ENCODE assay signal across 8 cellular contexts in genomic region chr14:34715108-34715863, GRCh38.
DNase-seq lines count a peak whose midpoint lies in the region; TF ChIP-seq lines count a peak whose summit lies in the region.

No MANE protein-coding gene starts in this region.

- no peak for TF ChIP-seq POLR2A in erythroblast (IDR thresholded peaks at IDR 0.05; ENCODE audit: low read length)

- H3K4me3 ChIP-seq in GM12865 (ENCODE audit: low read depth, low read length) = peak overlapping the region; percentile 85
- H3K4me3 ChIP-seq in SK-N-MC = peak overlapping the region; percentile 96
- H3K4me3 ChIP-seq in fibroblast of pulmonary artery (replicated peaks; ENCODE audit: low read depth, low read length) = peak overlapping the region; percentile 71
- H3K4me3 ChIP-seq in retinal pigment epithelial cell (ENCODE audit: low read length) = peak overlapping the region; percentile 83

- no peak overlapping the region for H3K27ac ChIP-seq in SK-N-MC

- no peaks in the 10 kb centered on the region for H3K9me3 ChIP-seq in SK-N-MC (ENCODE audit: low read depth, low read length)

- peaks cover 19% of the 10 kb centered on the region for H3K36me3 ChIP-seq in SK-N-MC (ENCODE audit: insufficient read depth, low read length)

- DNase-seq in GM12865 (ENCODE audit: low read depth) (no peak), SK-N-MC (ENCODE audit: low read depth, low spot score) (no peak), fibroblast of pulmonary artery (ENCODE audit: low read depth) (no peak), retinal pigment epithelial cell (ENCODE audit: low read depth) (no peak), NCI-H748 treated with DMSO at 0.1 percent for 48 hours (lab: John Stamatoyannopoulos, UW) (no peak), GM03348 (ENCODE audit: low spot score) (no peak), NCI-H2107 treated with DMSO at 0.1 percent for 48 hours (lab: John Stamatoyannopoulos, UW; ENCODE audit: unreplicated experiment) (no peak), erythroblast (lab: John Stamatoyannopoulos, UW) (no peak)

- no peak for TF ChIP-seq CTCF in GM12865 (IDR thresholded peaks at IDR 0.05; ENCODE audit: insufficient read depth, low read depth, low read length, missing control alignments)
- no peak for TF ChIP-seq CTCF in fibroblast of pulmonary artery (IDR thresholded peaks at IDR 0.05; ENCODE audit: low read length, missing control alignments)
- no peak for TF ChIP-seq CTCF in retinal pigment epithelial cell (conservative IDR thresholded peaks at IDR 0.05; ENCODE audit: low read depth, low read length)

- H3K9ac ChIP-seq in SK-N-MC (ENCODE audit: insufficient read length) = peak overlapping the region; percentile 38
